Comparison of ENCODE assay signal across 1 cellular context in genomic region chr2:31967790-31968189, GRCh38.
TF ChIP-seq lines count a peak whose summit lies in the region.

No MANE protein-coding gene starts in this region.

TF ChIP-seq in HepG2, 621 proteins besides CTCF, POLR2A, EP300 and RAD21 (continued from another document):
- TF ChIP-seq FOXP1 (IDR thresholded peaks at IDR 0.05) (no peak), FOXP1 (CRISPR knock-in tag; IDR thresholded peaks at IDR 0.05) (no peak), SATB2 (CRISPR knock-in tag; IDR thresholded peaks at IDR 0.05) (no peak)
